10 cellular contexts compared by ENCODE assay signal in genomic region chr17:75090871-75091854, GRCh38. TPM values are rescaled to one million over a fixed set of nuclear protein-coding genes. Genes with fewer than 3 reads are reported as not detected.
DNase-seq lines count a peak whose midpoint lies in the region; ATAC-seq and TF ChIP-seq lines count a peak whose summit lies in the region.
"Had no signal": no experiment of that assay in that cellular context is flagged by ENCODE, and none has a peak within 500 bp of the region (broad histone marks: within the 10 kb centered on the region; RNA-seq: fewer than 3 reads in every experiment).

No MANE protein-coding gene starts in this region.

- H3K9me3 ChIP-seq in Panc1 (ENCODE audit: control insufficient read depth, insufficient read depth, low read depth, low read length) = no peaks in the 10 kb centered on the region
- no peaks in the 10 kb centered on the region for H3K9me3 ChIP-seq in heart left ventricle
- H3K9me3 ChIP-seq in gastrocnemius medialis = no peaks in the 10 kb centered on the region
- H3K9me3 ChIP-seq in ascending aorta = no peaks in the 10 kb centered on the region

- H3K27me3 ChIP-seq in Panc1 (ENCODE audit: control insufficient read depth, insufficient read depth, low read length) = no peaks in the 10 kb centered on the region
- H3K27me3 ChIP-seq in heart left ventricle = no peaks in the 10 kb centered on the region
- no peaks in the 10 kb centered on the region for H3K27me3 ChIP-seq in gastrocnemius medialis
- no peaks in the 10 kb centered on the region for H3K27me3 ChIP-seq in ascending aorta

- intact Hi-C loops in Panc1 (cut with micrococcal nuclease; ENCODE audit: unreplicated experiment) = no loop called here
- intact Hi-C loops in heart left ventricle (cut with DNase I) = no loop called here
- intact Hi-C loops in gastrocnemius medialis (cut with DNase I; ENCODE audit: low total_unique reads) = no loop called here
- intact Hi-C loops in ascending aorta (cut with DNase I) = no loop called here

- in situ Hi-C loops in Panc1 (cut with HindIII; ENCODE audit: low pct_unique_long_range_greater_than_20kb, low sequenced_read_pairs) = no loop called here
- in situ Hi-C loops in gastrocnemius medialis (cut with MboI; ENCODE audit: low sequenced_read_pairs in 4 of 4) = no loop called here
- in situ Hi-C loops in GM13977 (cut with MboI; ENCODE audit: low pct_unique_long_range_greater_than_20kb, low sequenced_read_pairs, unreplicated experiment) = no loop called here

- no TSS peak for BruUV-seq in Panc1 (replicated peaks; lab: Mats Ljungman, UMichigan)

- peaks cover 69% of the 10 kb centered on the region for H3K4me1 ChIP-seq in Panc1 (ENCODE audit: control insufficient read depth, insufficient read depth, low read length)
- peaks cover 0 to 53% (median 38%) of the 10 kb centered on the region in 12 donors for H3K4me1 ChIP-seq in heart left ventricle
- peaks cover 29 to 38% of the 10 kb centered on the region in 2 donors for H3K4me1 ChIP-seq in gastrocnemius medialis
- peaks cover 3% of the 10 kb centered on the region in 2 donors for H3K4me1 ChIP-seq in ascending aorta

- CTCF ChIA-PET in Panc1 (lab: Charles Lee) = interaction anchor here (0.6 to 0.9 kb wide), 3 partner anchors 19 to 130 kb away, joined by 3 to 4 read pairs (median 4); no protein-coding TSS in a partner anchor

- WGBS in heart left ventricle, 4 donors = 45 to 54% (median 48%) methylated on average over 15 to 19 of the region's 19 CpGs

- no peak for DNase-seq in Panc1 (ENCODE audit: low read depth, low spot score)
- DNase-seq in heart left ventricle = peak in 2 of 5 donors; percentile 38 to 61
- peak in 1 of 2 donors; percentile 36 for DNase-seq in gastrocnemius medialis
- no peak for DNase-seq in GM13977 (ENCODE audit: low spot score)
- DNase-seq in ascending aorta (ENCODE audit: low spot score in 2 of 2) = no peak
- DNase-seq: activated gamma-delta T cell treated with Interleukin-2 at 50 U/mL for 16 hours; foreskin melanocyte; GM23248; stimulated activated CD4-positive, alpha-beta T cell treated with anti-CD3 and anti-CD28 coated beads, Interleukin-4, amount 100 ng/mL, for 24 hours had no signal

- H3K27ac ChIP-seq in Panc1 (ENCODE audit: low read length) (peak overlapping the region; percentile 72), heart left ventricle (peak overlapping the region in 10 of 12 donors; percentile 21 to 70 (median 50)), gastrocnemius medialis (peak overlapping the region; percentile 35 to 79 (median 50)), ascending aorta (no peak overlapping the region)
- H3K27ac ChIP-seq: GM23248 had no signal

- TF ChIP-seq CTCF in Panc1 (IDR thresholded peaks at IDR 0.05) (no peak), heart left ventricle (IDR thresholded peaks at IDR 0.05) (no peak), gastrocnemius medialis (IDR thresholded peaks at IDR 0.05 in 4 of 5, conservative IDR thresholded peaks at IDR 0.05 in 1 of 5) (no peak), GM13977 (IDR thresholded peaks at IDR 0.05; ENCODE audit: extremely low read depth, insufficient read depth, missing control alignments) (no peak), ascending aorta (IDR thresholded peaks at IDR 0.05) (no peak)

- ATAC-seq in Panc1 = peak; percentile 11
- peak in 1 of 4 donors; percentile 1 for ATAC-seq in heart left ventricle
- peak in 1 of 2 donors; percentile 26 for ATAC-seq in gastrocnemius medialis
- ATAC-seq in HG03442 (IDR thresholded peaks at IDR 0.05; ENCODE audit: unreplicated experiment) = no peak

- H3K36me3 ChIP-seq in Panc1 (ENCODE audit: control insufficient read depth, insufficient read depth, low read length) (no peaks in the 10 kb centered on the region; the same call in 1 of the 2 replicates), heart left ventricle (no peaks in the 10 kb centered on the region), gastrocnemius medialis (no peaks in the 10 kb centered on the region), ascending aorta (no peaks in the 10 kb centered on the region)

- POLR2A ChIA-PET in Panc1 (lab: Charles Lee) = no interaction called here

- H3K4me3 ChIP-seq in Panc1 (ENCODE audit: low read depth in 2 of 2, low read length in 2 of 2) = peak overlapping the region; percentile 9 to 50
- no peak overlapping the region for H3K4me3 ChIP-seq in heart left ventricle
- no peak overlapping the region for H3K4me3 ChIP-seq in gastrocnemius medialis
- H3K4me3 ChIP-seq in ascending aorta = no peak overlapping the region
- H3K4me3 ChIP-seq: GM23248 had no signal

- no peak for TF ChIP-seq POLR2A in heart left ventricle (IDR thresholded peaks at IDR 0.05)
- no peak for TF ChIP-seq POLR2A in gastrocnemius medialis (IDR thresholded peaks at IDR 0.05)

RNA-seq across cellular contexts. Expression of gene SLC16A5, which starts 3.4 kb away (rescaled TPM):
- total RNA-seq in Panc1 (2021; ENCODE audit: unreplicated experiment) (46.6 TPM), heart left ventricle (10 to 100 TPM in 6 of 9 donors, 1 to 10 TPM in 3; 4.8 to 23.3 (median 11.1) TPM), gastrocnemius medialis (1 to 10 TPM; 1.5 to 7.9 (median 6.9) TPM), ascending aorta (101 TPM)
- 70.7 TPM for polyA plus RNA-seq in Panc1 (2012; ENCODE audit: insufficient read length)
- polyA plus RNA-seq in heart left ventricle = 1 to 10 TPM; 4.3 to 7.8 TPM

RNA-seq across cellular contexts. Expression of gene ARMC7, which starts 18.6 kb away (rescaled TPM):
- total RNA-seq in Panc1 (2021; ENCODE audit: unreplicated experiment) = 48.7 TPM
- polyA plus RNA-seq in Panc1 (2012; ENCODE audit: insufficient read length) = 74.7 TPM
- 1 to 10 TPM; 3.9 to 7.9 (median 5.2) TPM for total RNA-seq in heart left ventricle
- 1 to 10 TPM; 4.9 to 7.1 TPM for polyA plus RNA-seq in heart left ventricle
- 1 to 10 TPM; 2.0 to 4.4 (median 3.0) TPM for total RNA-seq in gastrocnemius medialis
- total RNA-seq in ascending aorta = 1.4 TPM

RNA-seq across cellular contexts. Expression of gene NT5C, which starts 40.4 kb away (rescaled TPM):
- total RNA-seq in Panc1 (2021; ENCODE audit: unreplicated experiment) (63.4 TPM), heart left ventricle (10 to 100 TPM; 15.9 to 56.0 (median 22.8) TPM), gastrocnemius medialis (100 to 1,000 TPM in 1 of 4 donors, 10 to 100 TPM in 3; 62.8 to 111 (median 68.0) TPM), ascending aorta (18.3 TPM)
- 82.5 TPM for polyA plus RNA-seq in Panc1 (2012; ENCODE audit: insufficient read length)
- 10 to 100 TPM; 29.0 to 45.7 TPM for polyA plus RNA-seq in heart left ventricle

RNA-seq across cellular contexts. Expression of gene KCTD2, which starts 44.1 kb away (rescaled TPM):
- total RNA-seq in Panc1 (2021; ENCODE audit: unreplicated experiment) (34.9 TPM), heart left ventricle (10 to 100 TPM; 19.8 to 37.7 (median 31.5) TPM), gastrocnemius medialis (10 to 100 TPM; 29.4 to 51.1 (median 41.8) TPM), ascending aorta (31.4 TPM)
- 29.9 TPM for polyA plus RNA-seq in Panc1 (2012; ENCODE audit: insufficient read length)
- 10 to 100 TPM; 15.7 to 38.7 TPM for polyA plus RNA-seq in heart left ventricle

RNA-seq across cellular contexts. Expression of gene ATP5PD, which starts 44.4 kb away (rescaled TPM):
- total RNA-seq in Panc1 (2021; ENCODE audit: unreplicated experiment) = 413 TPM
- 260 TPM for polyA plus RNA-seq in Panc1 (2012; ENCODE audit: insufficient read length)
- 1,000 to 10,000 TPM in 1 of 9 donors, 100 to 1,000 TPM in 8; 597 to 1,208 (median 875) TPM for total RNA-seq in heart left ventricle
- 1,000 to 10,000 TPM in 1 of 2 donors, 100 to 1,000 TPM in 1; 725 to 2,623 TPM for polyA plus RNA-seq in heart left ventricle
- total RNA-seq in gastrocnemius medialis = 100 to 1,000 TPM; 377 to 495 (median 491) TPM
- 133 TPM for total RNA-seq in ascending aorta

Comparison
In these comparisons a context has a peak if more than half of its experiments do, and no peak if none do; other contexts are left out.
1. H3K27ac ChIP-seq: peak in Panc1 (single experiment), heart left ventricle (10 of 12) and gastrocnemius medialis (4 of 4); none in ascending aorta (0 of 2).
2. H3K4me3 ChIP-seq: peak in Panc1 (2 of 2); none in heart left ventricle (0 of 12), gastrocnemius medialis (0 of 4) and ascending aorta (0 of 2).